In the genomic region with DNA sequence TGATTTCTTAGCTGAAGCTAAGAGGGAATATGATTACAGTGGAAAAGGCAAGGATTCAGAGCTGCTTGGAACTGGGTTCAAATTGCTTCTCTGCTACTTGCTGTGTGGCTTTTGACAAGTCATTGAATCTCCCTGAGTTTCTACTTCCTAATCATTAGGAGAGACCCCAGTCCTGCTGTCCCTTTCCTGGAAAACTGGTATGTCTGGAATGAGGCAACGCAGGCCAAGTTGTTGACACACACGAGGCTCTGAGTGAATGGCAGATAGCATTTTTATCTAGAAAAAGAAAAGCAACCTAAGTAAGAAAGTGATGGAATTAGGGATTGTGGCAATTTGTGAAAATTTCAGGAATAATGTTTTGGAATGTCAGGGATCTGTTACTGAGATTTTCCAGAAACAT, we compare ENCODE assay signal across 2 cellular contexts.
TF ChIP-seq lines count a peak whose summit lies in the region.

No MANE protein-coding gene starts in this region.

TF ChIP-seq in GM23338, 12 proteins besides CTCF, POLR2A, EP300 and RAD21 (continued from another document):
- no peak for TF ChIP-seq ZNF331 (CRISPR knock-in tag; IDR thresholded peaks at IDR 0.05; ENCODE audit: low read depth)
- no peak for TF ChIP-seq POLR2AphosphoS5 (IDR thresholded peaks at IDR 0.05; ENCODE audit: low read depth)
- no peak for TF ChIP-seq CREB1 (CRISPR knock-in tag; IDR thresholded peaks at IDR 0.05; ENCODE audit: low read depth)
- TF ChIP-seq, protein P1, sequence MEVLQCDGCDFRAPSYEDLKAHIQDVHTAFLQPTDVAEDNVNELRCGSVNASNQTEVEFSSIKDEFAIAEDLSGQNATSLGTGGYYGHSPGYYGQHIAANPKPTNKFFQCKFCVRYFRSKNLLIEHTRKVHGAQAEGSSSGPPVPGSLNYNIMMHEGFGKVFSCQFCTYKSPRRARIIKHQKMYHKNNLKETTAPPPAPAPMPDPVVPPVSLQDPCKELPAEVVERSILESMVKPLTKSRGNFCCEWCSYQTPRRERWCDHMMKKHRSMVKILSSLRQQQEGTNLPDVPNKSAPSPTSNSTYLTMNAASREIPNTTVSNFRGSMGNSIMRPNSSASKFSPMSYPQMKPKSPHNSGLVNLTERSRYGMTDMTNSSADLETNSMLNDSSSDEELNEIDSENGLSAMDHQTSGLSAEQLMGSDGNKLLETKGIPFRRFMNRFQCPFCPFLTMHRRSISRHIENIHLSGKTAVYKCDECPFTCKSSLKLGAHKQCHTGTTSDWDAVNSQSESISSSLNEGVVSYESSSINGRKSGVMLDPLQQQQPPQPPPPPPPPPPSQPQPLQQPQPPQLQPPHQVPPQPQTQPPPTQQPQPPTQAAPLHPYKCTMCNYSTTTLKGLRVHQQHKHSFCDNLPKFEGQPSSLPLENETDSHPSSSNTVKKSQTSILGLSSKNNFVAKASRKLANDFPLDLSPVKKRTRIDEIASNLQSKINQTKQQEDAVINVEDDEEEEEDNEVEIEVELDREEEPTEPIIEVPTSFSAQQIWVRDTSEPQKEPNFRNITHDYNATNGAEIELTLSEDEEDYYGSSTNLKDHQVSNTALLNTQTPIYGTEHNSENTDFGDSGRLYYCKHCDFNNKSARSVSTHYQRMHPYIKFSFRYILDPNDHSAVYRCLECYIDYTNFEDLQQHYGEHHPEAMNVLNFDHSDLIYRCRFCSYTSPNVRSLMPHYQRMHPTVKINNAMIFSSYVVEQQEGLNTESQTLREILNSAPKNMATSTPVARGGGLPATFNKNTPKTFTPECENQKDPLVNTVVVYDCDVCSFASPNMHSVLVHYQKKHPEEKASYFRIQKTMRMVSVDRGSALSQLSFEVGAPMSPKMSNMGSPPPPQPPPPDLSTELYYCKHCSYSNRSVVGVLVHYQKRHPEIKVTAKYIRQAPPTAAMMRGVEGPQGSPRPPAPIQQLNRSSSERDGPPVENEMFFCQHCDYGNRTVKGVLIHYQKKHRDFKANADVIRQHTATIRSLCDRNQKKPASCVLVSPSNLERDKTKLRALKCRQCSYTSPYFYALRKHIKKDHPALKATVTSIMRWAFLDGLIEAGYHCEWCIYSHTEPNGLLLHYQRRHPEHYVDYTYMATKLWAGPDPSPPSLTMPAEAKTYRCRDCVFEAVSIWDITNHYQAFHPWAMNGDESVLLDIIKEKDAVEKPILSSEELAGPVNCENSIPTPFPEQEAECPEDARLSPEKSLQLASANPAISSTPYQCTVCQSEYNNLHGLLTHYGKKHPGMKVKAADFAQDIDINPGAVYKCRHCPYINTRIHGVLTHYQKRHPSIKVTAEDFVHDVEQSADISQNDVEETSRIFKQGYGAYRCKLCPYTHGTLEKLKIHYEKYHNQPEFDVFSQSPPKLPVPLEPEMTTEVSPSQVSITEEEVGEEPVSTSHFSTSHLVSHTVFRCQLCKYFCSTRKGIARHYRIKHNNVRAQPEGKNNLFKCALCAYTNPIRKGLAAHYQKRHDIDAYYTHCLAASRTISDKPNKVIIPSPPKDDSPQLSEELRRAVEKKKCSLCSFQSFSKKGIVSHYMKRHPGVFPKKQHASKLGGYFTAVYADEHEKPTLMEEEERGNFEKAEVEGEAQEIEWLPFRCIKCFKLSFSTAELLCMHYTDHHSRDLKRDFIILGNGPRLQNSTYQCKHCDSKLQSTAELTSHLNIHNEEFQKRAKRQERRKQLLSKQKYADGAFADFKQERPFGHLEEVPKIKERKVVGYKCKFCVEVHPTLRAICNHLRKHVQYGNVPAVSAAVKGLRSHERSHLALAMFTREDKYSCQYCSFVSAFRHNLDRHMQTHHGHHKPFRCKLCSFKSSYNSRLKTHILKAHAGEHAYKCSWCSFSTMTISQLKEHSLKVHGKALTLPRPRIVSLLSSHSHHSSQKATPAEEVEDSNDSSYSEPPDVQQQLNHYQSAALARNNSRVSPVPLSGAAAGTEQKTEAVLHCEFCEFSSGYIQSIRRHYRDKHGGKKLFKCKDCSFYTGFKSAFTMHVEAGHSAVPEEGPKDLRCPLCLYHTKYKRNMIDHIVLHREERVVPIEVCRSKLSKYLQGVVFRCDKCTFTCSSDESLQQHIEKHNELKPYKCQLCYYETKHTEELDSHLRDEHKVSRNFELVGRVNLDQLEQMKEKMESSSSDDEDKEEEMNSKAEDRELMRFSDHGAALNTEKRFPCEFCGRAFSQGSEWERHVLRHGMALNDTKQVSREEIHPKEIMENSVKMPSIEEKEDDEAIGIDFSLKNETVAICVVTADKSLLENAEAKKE (CRISPR knock-in tag; IDR thresholded peaks at IDR 0.05) = no peak
- TF ChIP-seq EZH2 (IDR thresholded peaks at IDR 0.05; ENCODE audit: low read depth, unreplicated experiment) = no peak
- TF ChIP-seq, protein P2, sequence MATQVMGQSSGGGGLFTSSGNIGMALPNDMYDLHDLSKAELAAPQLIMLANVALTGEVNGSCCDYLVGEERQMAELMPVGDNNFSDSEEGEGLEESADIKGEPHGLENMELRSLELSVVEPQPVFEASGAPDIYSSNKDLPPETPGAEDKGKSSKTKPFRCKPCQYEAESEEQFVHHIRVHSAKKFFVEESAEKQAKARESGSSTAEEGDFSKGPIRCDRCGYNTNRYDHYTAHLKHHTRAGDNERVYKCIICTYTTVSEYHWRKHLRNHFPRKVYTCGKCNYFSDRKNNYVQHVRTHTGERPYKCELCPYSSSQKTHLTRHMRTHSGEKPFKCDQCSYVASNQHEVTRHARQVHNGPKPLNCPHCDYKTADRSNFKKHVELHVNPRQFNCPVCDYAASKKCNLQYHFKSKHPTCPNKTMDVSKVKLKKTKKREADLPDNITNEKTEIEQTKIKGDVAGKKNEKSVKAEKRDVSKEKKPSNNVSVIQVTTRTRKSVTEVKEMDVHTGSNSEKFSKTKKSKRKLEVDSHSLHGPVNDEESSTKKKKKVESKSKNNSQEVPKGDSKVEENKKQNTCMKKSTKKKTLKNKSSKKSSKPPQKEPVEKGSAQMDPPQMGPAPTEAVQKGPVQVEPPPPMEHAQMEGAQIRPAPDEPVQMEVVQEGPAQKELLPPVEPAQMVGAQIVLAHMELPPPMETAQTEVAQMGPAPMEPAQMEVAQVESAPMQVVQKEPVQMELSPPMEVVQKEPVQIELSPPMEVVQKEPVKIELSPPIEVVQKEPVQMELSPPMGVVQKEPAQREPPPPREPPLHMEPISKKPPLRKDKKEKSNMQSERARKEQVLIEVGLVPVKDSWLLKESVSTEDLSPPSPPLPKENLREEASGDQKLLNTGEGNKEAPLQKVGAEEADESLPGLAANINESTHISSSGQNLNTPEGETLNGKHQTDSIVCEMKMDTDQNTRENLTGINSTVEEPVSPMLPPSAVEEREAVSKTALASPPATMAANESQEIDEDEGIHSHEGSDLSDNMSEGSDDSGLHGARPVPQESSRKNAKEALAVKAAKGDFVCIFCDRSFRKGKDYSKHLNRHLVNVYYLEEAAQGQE (IDR thresholded peaks at IDR 0.05; ENCODE audit: unreplicated experiment) = no peak
- TF ChIP-seq EZH2phosphoT487 (IDR thresholded peaks at IDR 0.05; ENCODE audit: unreplicated experiment) = no peak
- TF ChIP-seq NANOG (IDR thresholded peaks at IDR 0.05; ENCODE audit: borderline replicate concordance) = no peak
- no peak for TF ChIP-seq STAT1 (IDR thresholded peaks at IDR 0.05; ENCODE audit: unreplicated experiment)

TF ChIP-seq in K562, 482 proteins besides CTCF, POLR2A, EP300 and RAD21 (continued from another document):
- TF ChIP-seq, protein P3, sequence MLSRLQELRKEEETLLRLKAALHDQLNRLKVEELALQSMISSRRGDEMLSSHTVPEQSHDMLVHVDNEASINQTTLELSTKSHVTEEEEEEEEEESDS (CRISPR knock-in tag; IDR thresholded peaks at IDR 0.05) = no peak
- TF ChIP-seq TSC22D4 (tag; IDR thresholded peaks at IDR 0.05) (no peak), PTTG1 (tag; IDR thresholded peaks at IDR 0.05; ENCODE audit: low read depth) (no peak), FOXJ3 (CRISPR knock-in tag; IDR thresholded peaks at IDR 0.05) (no peak), DACH1 (IDR thresholded peaks at IDR 0.05; ENCODE audit: partially characterized antibody) (no peak), ZNF668 (CRISPR knock-in tag; IDR thresholded peaks at IDR 0.05) (no peak), ETV6 (IDR thresholded peaks at IDR 0.05; ENCODE audit: borderline replicate concordance in 1 of 2, low read depth in 2 of 2, low read length in 1 of 2) (no peak), ETV6 (CRISPR knock-in tag; IDR thresholded peaks at IDR 0.05; ENCODE audit: borderline replicate concordance) (no peak), NR2C1 (IDR thresholded peaks at IDR 0.05) (no peak), NR2C1 (tag; IDR thresholded peaks at IDR 0.05) (no peak), ZBTB7A (IDR thresholded peaks at IDR 0.05; ENCODE audit: borderline replicate concordance, control insufficient read depth, low read depth, low read length) (no peak), ZNF445 (CRISPR knock-in tag; IDR thresholded peaks at IDR 0.05; ENCODE audit: low read depth) (no peak), HNRNPLL (IDR thresholded peaks at IDR 0.05; ENCODE audit: low read depth, low read length, poor library complexity, severe bottlenecking) (no peak), NR1H2 (CRISPR knock-in tag; IDR thresholded peaks at IDR 0.05) (no peak)
- TF ChIP-seq, protein P4, sequence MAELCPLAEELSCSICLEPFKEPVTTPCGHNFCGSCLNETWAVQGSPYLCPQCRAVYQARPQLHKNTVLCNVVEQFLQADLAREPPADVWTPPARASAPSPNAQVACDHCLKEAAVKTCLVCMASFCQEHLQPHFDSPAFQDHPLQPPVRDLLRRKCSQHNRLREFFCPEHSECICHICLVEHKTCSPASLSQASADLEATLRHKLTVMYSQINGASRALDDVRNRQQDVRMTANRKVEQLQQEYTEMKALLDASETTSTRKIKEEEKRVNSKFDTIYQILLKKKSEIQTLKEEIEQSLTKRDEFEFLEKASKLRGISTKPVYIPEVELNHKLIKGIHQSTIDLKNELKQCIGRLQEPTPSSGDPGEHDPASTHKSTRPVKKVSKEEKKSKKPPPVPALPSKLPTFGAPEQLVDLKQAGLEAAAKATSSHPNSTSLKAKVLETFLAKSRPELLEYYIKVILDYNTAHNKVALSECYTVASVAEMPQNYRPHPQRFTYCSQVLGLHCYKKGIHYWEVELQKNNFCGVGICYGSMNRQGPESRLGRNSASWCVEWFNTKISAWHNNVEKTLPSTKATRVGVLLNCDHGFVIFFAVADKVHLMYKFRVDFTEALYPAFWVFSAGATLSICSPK (IDR thresholded peaks at IDR 0.05; ENCODE audit: borderline replicate concordance) = no peak
- TF ChIP-seq, protein P5, sequence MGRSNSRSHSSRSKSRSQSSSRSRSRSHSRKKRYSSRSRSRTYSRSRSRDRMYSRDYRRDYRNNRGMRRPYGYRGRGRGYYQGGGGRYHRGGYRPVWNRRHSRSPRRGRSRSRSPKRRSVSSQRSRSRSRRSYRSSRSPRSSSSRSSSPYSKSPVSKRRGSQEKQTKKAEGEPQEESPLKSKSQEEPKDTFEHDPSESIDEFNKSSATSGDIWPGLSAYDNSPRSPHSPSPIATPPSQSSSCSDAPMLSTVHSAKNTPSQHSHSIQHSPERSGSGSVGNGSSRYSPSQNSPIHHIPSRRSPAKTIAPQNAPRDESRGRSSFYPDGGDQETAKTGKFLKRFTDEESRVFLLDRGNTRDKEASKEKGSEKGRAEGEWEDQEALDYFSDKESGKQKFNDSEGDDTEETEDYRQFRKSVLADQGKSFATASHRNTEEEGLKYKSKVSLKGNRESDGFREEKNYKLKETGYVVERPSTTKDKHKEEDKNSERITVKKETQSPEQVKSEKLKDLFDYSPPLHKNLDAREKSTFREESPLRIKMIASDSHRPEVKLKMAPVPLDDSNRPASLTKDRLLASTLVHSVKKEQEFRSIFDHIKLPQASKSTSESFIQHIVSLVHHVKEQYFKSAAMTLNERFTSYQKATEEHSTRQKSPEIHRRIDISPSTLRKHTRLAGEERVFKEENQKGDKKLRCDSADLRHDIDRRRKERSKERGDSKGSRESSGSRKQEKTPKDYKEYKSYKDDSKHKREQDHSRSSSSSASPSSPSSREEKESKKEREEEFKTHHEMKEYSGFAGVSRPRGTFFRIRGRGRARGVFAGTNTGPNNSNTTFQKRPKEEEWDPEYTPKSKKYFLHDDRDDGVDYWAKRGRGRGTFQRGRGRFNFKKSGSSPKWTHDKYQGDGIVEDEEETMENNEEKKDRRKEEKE (IDR thresholded peaks at IDR 0.05; ENCODE audit: borderline replicate concordance in 1 of 2, control insufficient read depth in 1 of 2, low read depth in 2 of 2, low read length in 1 of 2) = no peak
TF ChIP-seq in K562: peak in this region for 0.
